In genomic region chrX:41824551-41824950, GRCh38 we compare ENCODE assay signal across 15 cellular contexts.
DNase-seq lines count a peak whose midpoint lies in the region; ATAC-seq and FAIRE-seq lines count a peak whose summit lies in the region.
"Had no signal": no experiment of that assay in that cellular context is flagged by ENCODE, and none has a peak within 500 bp of the region (broad histone marks: within the 10 kb centered on the region; RNA-seq: fewer than 3 reads in every experiment).

No MANE protein-coding gene starts in this region.

- intact Hi-C loops in activated T-helper 1 cell treated with anti-CD3 and anti-CD28 coated beads, Interleukin-12 subunit alpha, Interleukin-12 subunit beta, Interleukin-2, Interleukin-4 antibody, amounts not matched to agents 30 ng/mL and 10 ng/mL and 1 ng/mL, durations not matched to agents 14 hours and 24 hours and 36 hours (cut with micrococcal nuclease), result no loop called here

- ATAC-seq in HG03354 (IDR thresholded peaks at IDR 0.05; ENCODE audit: poor library complexity, severe bottlenecking, unreplicated experiment), result no peak
- ATAC-seq: sciatic nerve had no signal

- H3K27ac Mint-ChIP-seq in activated T-helper 1 cell treated with anti-CD3 and anti-CD28 coated beads, Interleukin-12 subunit alpha, Interleukin-12 subunit beta, Interleukin-2, Interleukin-4 antibody, amounts not matched to agents 30 ng/mL and 10 ng/mL and 1 ng/mL, durations not matched to agents 14 hours and 24 hours and 36 hours, result no peak overlapping the region

- FAIRE-seq in HTR-8/SVneo (lab: Jason Lieb, UNC), result peak; percentile 81
- FAIRE-seq: keratinocyte had no signal

- DNase-seq in Caki2 (ENCODE audit: low read depth) (peak; percentile 46), HTR-8/SVneo (ENCODE audit: insufficient read length, low spot score) (peak; percentile 29), dermis blood vessel endothelial cell (peak; percentile 13), myocyte (ENCODE audit: low read depth) (peak; percentile 61), KBM-7 (no peak), NCI-H128 (lab: John Stamatoyannopoulos, UW; ENCODE audit: unreplicated experiment) (no peak)
- no peak for DNase-seq in activated T-helper 1 cell treated with anti-CD3 and anti-CD28 coated beads, Interleukin-12 subunit alpha, Interleukin-12 subunit beta, Interleukin-2, Interleukin-4 antibody, amounts not matched to agents 30 ng/mL and 10 ng/mL and 1 ng/mL, durations not matched to agents 14 hours and 24 hours and 36 hours (ENCODE audit: low spot score)
- DNase-seq: activated T-cell treated with anti-CD3 and anti-CD28 coated beads, Interleukin-2, amount 50 U/mL, for 48 hours; CD4-positive, alpha-beta memory T cell; central memory CD4-positive, alpha-beta T cell; erythroblast; NCI-H1048 had no signal

- in situ Hi-C loops in Caki2 (cut with HindIII; ENCODE audit: low pct_unique_long_range_greater_than_20kb, low sequenced_read_pairs) (no loop called here), KBM-7 (cut with MboI; ENCODE audit: low pct_unique_long_range_greater_than_20kb, low sequenced_read_pairs) (no loop called here)

- peaks cover 10% of the 10 kb centered on the region for H3K9me3 Mint-ChIP-seq in activated T-helper 1 cell treated with anti-CD3 and anti-CD28 coated beads, Interleukin-12 subunit alpha, Interleukin-12 subunit beta, Interleukin-2, Interleukin-4 antibody, amounts not matched to agents 30 ng/mL and 10 ng/mL and 1 ng/mL, durations not matched to agents 14 hours and 24 hours and 36 hours

- H3K27me3 Mint-ChIP-seq in activated T-helper 1 cell treated with anti-CD3 and anti-CD28 coated beads, Interleukin-12 subunit alpha, Interleukin-12 subunit beta, Interleukin-2, Interleukin-4 antibody, amounts not matched to agents 30 ng/mL and 10 ng/mL and 1 ng/mL, durations not matched to agents 14 hours and 24 hours and 36 hours (ENCODE audit: insufficient read depth), result no peaks in the 10 kb centered on the region
- H3K27me3 Mint-ChIP-seq: CD4-positive, alpha-beta memory T cell had no signal

- no peak overlapping the region for H3K4me3 Mint-ChIP-seq in activated T-helper 1 cell treated with anti-CD3 and anti-CD28 coated beads, Interleukin-12 subunit alpha, Interleukin-12 subunit beta, Interleukin-2, Interleukin-4 antibody, amounts not matched to agents 30 ng/mL and 10 ng/mL and 1 ng/mL, durations not matched to agents 14 hours and 24 hours and 36 hours
- H3K4me3 Mint-ChIP-seq: CD4-positive, alpha-beta memory T cell had no signal

- peaks cover 11% of the 10 kb centered on the region for H3K4me1 Mint-ChIP-seq in activated T-helper 1 cell treated with anti-CD3 and anti-CD28 coated beads, Interleukin-12 subunit alpha, Interleukin-12 subunit beta, Interleukin-2, Interleukin-4 antibody, amounts not matched to agents 30 ng/mL and 10 ng/mL and 1 ng/mL, durations not matched to agents 14 hours and 24 hours and 36 hours (ENCODE audit: low read depth)

- H3K36me3 Mint-ChIP-seq in activated T-helper 1 cell treated with anti-CD3 and anti-CD28 coated beads, Interleukin-12 subunit alpha, Interleukin-12 subunit beta, Interleukin-2, Interleukin-4 antibody, amounts not matched to agents 30 ng/mL and 10 ng/mL and 1 ng/mL, durations not matched to agents 14 hours and 24 hours and 36 hours (ENCODE audit: low read depth), result peaks cover 8% of the 10 kb centered on the region

Comparison
In these comparisons a context has a peak if more than half of its experiments do, and no peak if none do; other contexts are left out.
1. DNase-seq: peak in Caki2 (single experiment), HTR-8/SVneo (single experiment), dermis blood vessel endothelial cell (single experiment) and myocyte (single experiment); none in KBM-7 (single experiment), activated T-helper 1 cell treated with anti-CD3 and anti-CD28 coated beads, Interleukin-12 subunit alpha, Interleukin-12 subunit beta, Interleukin-2, Interleukin-4 antibody, amounts not matched to agents 30 ng/mL and 10 ng/mL and 1 ng/mL, durations not matched to agents 14 hours and 24 hours and 36 hours (single experiment) and NCI-H128 (single experiment).